In the genomic region with DNA sequence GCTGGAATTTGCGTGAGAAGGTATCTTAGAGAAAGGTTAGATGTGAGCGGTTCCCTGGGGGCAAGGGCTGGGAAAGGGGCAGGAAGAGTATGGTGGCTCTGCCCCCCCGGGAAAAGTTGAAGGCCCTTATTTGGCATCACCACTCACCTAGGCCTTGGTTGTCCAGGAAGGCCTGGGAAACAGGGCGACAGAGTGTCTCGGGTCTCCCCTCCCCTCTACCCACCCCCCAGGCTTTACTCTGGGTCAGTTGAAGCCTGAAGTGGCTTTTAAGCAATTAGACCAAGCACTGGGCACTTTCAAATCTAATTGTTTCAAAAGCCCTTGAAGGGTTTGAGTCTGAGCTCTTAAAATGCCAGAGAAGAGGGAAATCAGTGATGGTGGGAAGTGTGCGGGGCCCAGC, we compare ENCODE assay signal across 1 cellular context.
A peak's percentile ranks its signal among the peaks of the same experiment; 100 is the strongest.
TF ChIP-seq lines count a peak whose summit lies in the region.

No MANE protein-coding gene starts in this region.

TF ChIP-seq in K562, 482 proteins besides CTCF, POLR2A, EP300 and RAD21 (continued from another document):
- TF ChIP-seq, protein P1, sequence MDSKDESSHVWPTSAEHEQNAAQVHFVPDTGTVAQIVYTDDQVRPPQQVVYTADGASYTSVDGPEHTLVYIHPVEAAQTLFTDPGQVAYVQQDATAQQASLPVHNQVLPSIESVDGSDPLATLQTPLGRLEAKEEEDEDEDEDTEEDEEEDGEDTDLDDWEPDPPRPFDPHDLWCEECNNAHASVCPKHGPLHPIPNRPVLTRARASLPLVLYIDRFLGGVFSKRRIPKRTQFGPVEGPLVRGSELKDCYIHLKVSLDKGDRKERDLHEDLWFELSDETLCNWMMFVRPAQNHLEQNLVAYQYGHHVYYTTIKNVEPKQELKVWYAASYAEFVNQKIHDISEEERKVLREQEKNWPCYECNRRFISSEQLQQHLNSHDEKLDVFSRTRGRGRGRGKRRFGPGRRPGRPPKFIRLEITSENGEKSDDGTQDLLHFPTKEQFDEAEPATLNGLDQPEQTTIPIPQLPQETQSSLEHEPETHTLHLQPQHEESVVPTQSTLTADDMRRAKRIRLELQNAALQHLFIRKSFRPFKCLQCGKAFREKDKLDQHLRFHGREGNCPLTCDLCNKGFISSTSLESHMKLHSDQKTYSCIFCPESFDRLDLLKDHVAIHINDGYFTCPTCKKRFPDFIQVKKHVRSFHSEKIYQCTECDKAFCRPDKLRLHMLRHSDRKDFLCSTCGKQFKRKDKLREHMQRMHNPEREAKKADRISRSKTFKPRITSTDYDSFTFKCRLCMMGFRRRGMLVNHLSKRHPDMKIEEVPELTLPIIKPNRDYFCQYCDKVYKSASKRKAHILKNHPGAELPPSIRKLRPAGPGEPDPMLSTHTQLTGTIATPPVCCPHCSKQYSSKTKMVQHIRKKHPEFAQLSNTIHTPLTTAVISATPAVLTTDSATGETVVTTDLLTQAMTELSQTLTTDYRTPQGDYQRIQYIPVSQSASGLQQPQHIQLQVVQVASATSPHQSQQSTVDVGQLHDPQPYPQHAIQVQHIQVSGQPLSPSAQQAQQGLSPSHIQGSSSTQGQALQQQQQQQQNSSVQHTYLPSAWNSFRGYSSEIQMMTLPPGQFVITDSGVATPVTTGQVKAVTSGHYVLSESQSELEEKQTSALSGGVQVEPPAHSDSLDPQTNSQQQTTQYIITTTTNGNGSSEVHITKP (IDR thresholded peaks at IDR 0.05; ENCODE audit: partially characterized antibody), result peak; percentile 26
